ENCODE assay signal across 25 cellular contexts in genomic region chr12:91924827-91925226, GRCh38.
"Had no signal": no experiment of that assay in that cellular context is flagged by ENCODE, and none has a peak within 500 bp of the region (broad histone marks: within the 10 kb centered on the region; RNA-seq: fewer than 3 reads in every experiment).

No MANE protein-coding gene starts in this region.

- H3K36me3 ChIP-seq: MG63, SJSA1 had no signal

- H3K27me3 ChIP-seq: MG63, SJSA1 had no signal

- H3K4me3 ChIP-seq: MG63, SJSA1 had no signal

- H3K27ac ChIP-seq: HL-60, SJSA1 had no signal

- H3K4me2 ChIP-seq: SK-N-SH had no signal

- H3K9ac ChIP-seq: SK-N-SH had no signal

- DNase-seq: Karpas-422, KG1, MG63, NCI-H1092, NCI-H1105 treated with DMSO at 0.1 percent for 48 hours, NCI-H1417 treated with DMSO at 0.1 percent for 48 hours, NCI-H146, NCI-H1694 treated with DMSO at 0.1 percent for 48 hours, NCI-H1930, NCI-H2081, NCI-H2107, NCI-H2227 treated with DMSO at 0.1 percent for 48 hours, NCI-H446, NCI-H510A, NCI-H524 treated with DMSO at 0.1 percent for 48 hours, NCI-H69, NCI-H774, RPMI8226, SIG-M5, SK-N-SH, SW 1271 had no signal

- H3K9me3 ChIP-seq: SJSA1, SK-N-SH had no signal

- FAIRE-seq: HTR-8/SVneo, RCC 7860 had no signal
